Comparison of ENCODE assay signal across 1 cellular context in the genomic region with DNA sequence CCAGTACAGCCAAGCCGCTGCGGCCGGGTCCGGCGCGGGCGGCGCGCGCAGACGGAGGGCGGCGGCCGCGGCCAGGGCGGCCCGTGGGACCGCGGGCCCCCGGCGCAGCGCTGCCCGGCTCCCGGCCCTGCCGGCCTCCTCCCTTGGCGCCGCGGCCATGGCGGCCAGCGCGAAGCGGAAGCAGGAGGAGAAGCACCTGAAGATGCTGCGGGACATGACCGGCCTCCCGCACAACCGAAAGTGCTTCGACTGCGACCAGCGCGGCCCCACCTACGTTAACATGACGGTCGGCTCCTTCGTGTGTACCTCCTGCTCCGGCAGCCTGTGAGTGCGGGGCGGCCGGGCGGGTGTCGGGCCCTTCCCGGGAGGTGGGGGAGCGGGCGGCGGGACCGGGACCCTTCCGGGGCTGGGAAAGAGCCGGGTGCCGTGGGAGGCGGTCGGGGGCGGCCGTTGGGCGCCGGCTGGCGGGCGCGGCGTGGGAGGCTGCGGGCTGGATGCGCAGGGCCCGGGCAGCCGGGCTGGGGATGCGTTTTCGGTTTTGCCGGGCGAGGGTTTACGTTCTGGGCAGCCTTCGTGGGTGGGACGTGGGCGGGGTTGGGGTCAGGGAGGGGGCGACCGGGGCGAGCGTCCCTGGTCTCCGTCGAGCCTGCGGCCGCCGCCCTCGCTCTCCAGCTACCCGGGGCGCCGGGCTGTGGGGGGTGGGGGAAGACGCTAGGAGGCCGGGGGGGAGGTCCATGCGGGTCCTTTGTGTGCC.
TF ChIP-seq lines count a peak whose summit lies in the region.

No MANE protein-coding gene starts in this region.

TF ChIP-seq in HepG2, 621 proteins besides CTCF, POLR2A, EP300 and RAD21 (continued from another document and continues in another):
- TF ChIP-seq, protein P1, sequence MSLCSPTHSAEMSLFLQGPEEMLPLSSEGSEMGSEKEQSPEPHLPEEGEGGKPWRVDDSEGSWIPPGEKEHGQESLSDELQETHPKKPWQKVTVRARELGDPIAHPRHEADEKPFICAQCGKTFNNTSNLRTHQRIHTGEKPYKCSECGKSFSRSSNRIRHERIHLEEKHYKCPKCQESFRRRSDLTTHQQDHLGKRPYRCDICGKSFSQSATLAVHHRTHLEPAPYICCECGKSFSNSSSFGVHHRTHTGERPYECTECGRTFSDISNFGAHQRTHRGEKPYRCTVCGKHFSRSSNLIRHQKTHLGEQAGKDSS (CRISPR knock-in tag; IDR thresholded peaks at IDR 0.05; ENCODE audit: borderline replicate concordance, low read depth): 0 out of 2 replicates have a peak, but pooled peaks have one; percentile 21
- TF ChIP-seq, protein P2, sequence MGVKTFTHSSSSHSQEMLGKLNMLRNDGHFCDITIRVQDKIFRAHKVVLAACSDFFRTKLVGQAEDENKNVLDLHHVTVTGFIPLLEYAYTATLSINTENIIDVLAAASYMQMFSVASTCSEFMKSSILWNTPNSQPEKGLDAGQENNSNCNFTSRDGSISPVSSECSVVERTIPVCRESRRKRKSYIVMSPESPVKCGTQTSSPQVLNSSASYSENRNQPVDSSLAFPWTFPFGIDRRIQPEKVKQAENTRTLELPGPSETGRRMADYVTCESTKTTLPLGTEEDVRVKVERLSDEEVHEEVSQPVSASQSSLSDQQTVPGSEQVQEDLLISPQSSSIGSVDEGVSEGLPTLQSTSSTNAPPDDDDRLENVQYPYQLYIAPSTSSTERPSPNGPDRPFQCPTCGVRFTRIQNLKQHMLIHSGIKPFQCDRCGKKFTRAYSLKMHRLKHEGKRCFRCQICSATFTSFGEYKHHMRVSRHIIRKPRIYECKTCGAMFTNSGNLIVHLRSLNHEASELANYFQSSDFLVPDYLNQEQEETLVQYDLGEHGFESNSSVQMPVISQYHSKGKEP (CRISPR knock-in tag; IDR thresholded peaks at IDR 0.05): no peak
- TF ChIP-seq, protein P3, sequence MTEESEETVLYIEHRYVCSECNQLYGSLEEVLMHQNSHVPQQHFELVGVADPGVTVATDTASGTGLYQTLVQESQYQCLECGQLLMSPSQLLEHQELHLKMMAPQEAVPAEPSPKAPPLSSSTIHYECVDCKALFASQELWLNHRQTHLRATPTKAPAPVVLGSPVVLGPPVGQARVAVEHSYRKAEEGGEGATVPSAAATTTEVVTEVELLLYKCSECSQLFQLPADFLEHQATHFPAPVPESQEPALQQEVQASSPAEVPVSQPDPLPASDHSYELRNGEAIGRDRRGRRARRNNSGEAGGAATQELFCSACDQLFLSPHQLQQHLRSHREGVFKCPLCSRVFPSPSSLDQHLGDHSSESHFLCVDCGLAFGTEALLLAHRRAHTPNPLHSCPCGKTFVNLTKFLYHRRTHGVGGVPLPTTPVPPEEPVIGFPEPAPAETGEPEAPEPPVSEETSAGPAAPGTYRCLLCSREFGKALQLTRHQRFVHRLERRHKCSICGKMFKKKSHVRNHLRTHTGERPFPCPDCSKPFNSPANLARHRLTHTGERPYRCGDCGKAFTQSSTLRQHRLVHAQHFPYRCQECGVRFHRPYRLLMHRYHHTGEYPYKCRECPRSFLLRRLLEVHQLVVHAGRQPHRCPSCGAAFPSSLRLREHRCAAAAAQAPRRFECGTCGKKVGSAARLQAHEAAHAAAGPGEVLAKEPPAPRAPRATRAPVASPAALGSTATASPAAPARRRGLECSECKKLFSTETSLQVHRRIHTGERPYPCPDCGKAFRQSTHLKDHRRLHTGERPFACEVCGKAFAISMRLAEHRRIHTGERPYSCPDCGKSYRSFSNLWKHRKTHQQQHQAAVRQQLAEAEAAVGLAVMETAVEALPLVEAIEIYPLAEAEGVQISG (CRISPR knock-in tag; IDR thresholded peaks at IDR 0.05): peak; percentile 74
- TF ChIP-seq SP140L (CRISPR knock-in tag; IDR thresholded peaks at IDR 0.05; ENCODE audit: borderline replicate concordance) (no peak), SRSF1 (optimal IDR thresholded peaks at IDR 0.05; ENCODE audit: low read depth, low read length) (peak; percentile 69), ASH2L (IDR thresholded peaks at IDR 0.05; ENCODE audit: insufficient read length, low read depth, low read length) (peak; percentile 91), ATF7 (IDR thresholded peaks at IDR 0.05) (no peak), ATF7 (CRISPR knock-in tag; IDR thresholded peaks at IDR 0.05) (no peak), KMT2B (CRISPR knock-in tag; IDR thresholded peaks at IDR 0.05) (peak; percentile 34), SRY (CRISPR knock-in tag; IDR thresholded peaks at IDR 0.05) (0 out of 2 replicates have a peak, but pooled peaks have one; percentile 6), ZNF839 (CRISPR knock-in tag; IDR thresholded peaks at IDR 0.05; ENCODE audit: borderline replicate concordance) (no peak), ZNF570 (CRISPR knock-in tag; IDR thresholded peaks at IDR 0.05; ENCODE audit: borderline replicate concordance) (no peak), TARDBP (CRISPR knock-in tag; IDR thresholded peaks at IDR 0.05) (0 out of 2 replicates have a peak, but pooled peaks have one; percentile 2), TBX2 (CRISPR knock-in tag; IDR thresholded peaks at IDR 0.05; ENCODE audit: borderline replicate concordance) (peak; percentile 24; the same call in 1 of the 2 replicates), MTA1 (CRISPR knock-in tag; IDR thresholded peaks at IDR 0.05; ENCODE audit: borderline replicate concordance) (0 out of 2 replicates have a peak, but pooled peaks have one; percentile 4), ETV6 (CRISPR knock-in tag; conservative IDR thresholded peaks at IDR 0.05) (0 out of 2 replicates have a peak, but pooled peaks have one; percentile 6), KLF6 (CRISPR knock-in tag; IDR thresholded peaks at IDR 0.05) (0 out of 2 replicates have a peak, but pooled peaks have one; percentile 3), RFX5 (IDR thresholded peaks at IDR 0.05; ENCODE audit: low read depth, low read length) (no peak), YY1 (IDR thresholded peaks at IDR 0.05; ENCODE audit: insufficient read depth, insufficient replicate concordance, low read depth, low read length) (peak; percentile 81), ZNF292 (CRISPR knock-in tag; IDR thresholded peaks at IDR 0.05; ENCODE audit: borderline replicate concordance, low read depth) (peak; percentile 5; the same call in 1 of the 2 replicates), MIER3 (CRISPR knock-in tag; IDR thresholded peaks at IDR 0.05; ENCODE audit: borderline replicate concordance) (0 out of 2 replicates have a peak, but pooled peaks have one; percentile 3), SPEN (CRISPR knock-in tag; IDR thresholded peaks at IDR 0.05; ENCODE audit: low read depth) (peak; percentile 2; the same call in 1 of the 2 replicates), SP4 (CRISPR knock-in tag; IDR thresholded peaks at IDR 0.05) (peak; percentile 14; the same call in 1 of the 2 replicates), ZFP36L1 (CRISPR knock-in tag; IDR thresholded peaks at IDR 0.05) (no peak), POLR2G (IDR thresholded peaks at IDR 0.05; ENCODE audit: low read depth, low read length) (peak; percentile 20; the same call in 1 of the 2 replicates), GTF3A (CRISPR knock-in tag; conservative IDR thresholded peaks at IDR 0.05) (0 out of 2 replicates have a peak, but pooled peaks have one; percentile 10), GABPB1 (CRISPR knock-in tag; IDR thresholded peaks at IDR 0.05) (0 out of 2 replicates have a peak, but pooled peaks have one; percentile 24), ZNF12 (CRISPR knock-in tag; IDR thresholded peaks at IDR 0.05) (no peak), SOX13 (IDR thresholded peaks at IDR 0.05) (no peak), SOX13 (CRISPR knock-in tag; conservative IDR thresholded peaks at IDR 0.05 in 1 of 2, IDR thresholded peaks at IDR 0.05 in 1 of 2) (0 out of 4 replicates have a peak, but pooled peaks of 1 of the 2 experiments have one; percentile 5), ARNT2 (CRISPR knock-in tag; IDR thresholded peaks at IDR 0.05; ENCODE audit: low read depth) (peak; percentile 7; the same call in 1 of the 2 replicates), CCDC6 (CRISPR knock-in tag; IDR thresholded peaks at IDR 0.05) (no peak), KDM5A (IDR thresholded peaks at IDR 0.05; ENCODE audit: borderline replicate concordance, low read length) (peak; percentile 62), ZZZ3 (CRISPR knock-in tag; IDR thresholded peaks at IDR 0.05; ENCODE audit: borderline replicate concordance) (no peak), GZF1 (CRISPR knock-in tag; IDR thresholded peaks at IDR 0.05) (0 out of 2 replicates have a peak, but pooled peaks have one; percentile 6), PHF8 (CRISPR knock-in tag; IDR thresholded peaks at IDR 0.05) (peak; percentile 60), ZNF468 (CRISPR knock-in tag; IDR thresholded peaks at IDR 0.05) (0 out of 2 replicates have a peak, but pooled peaks have one; percentile 12), RBFOX2 (IDR thresholded peaks at IDR 0.05; ENCODE audit: low read depth, low read length) (peak; percentile 86), SAP130 (CRISPR knock-in tag; IDR thresholded peaks at IDR 0.05; ENCODE audit: low read depth) (no peak), PAX8 (CRISPR knock-in tag; IDR thresholded peaks at IDR 0.05; ENCODE audit: borderline replicate concordance) (0 out of 2 replicates have a peak, but pooled peaks have one; percentile 20), ZNF672 (CRISPR knock-in tag; IDR thresholded peaks at IDR 0.05) (no peak), IRX3 (CRISPR knock-in tag; IDR thresholded peaks at IDR 0.05; ENCODE audit: borderline replicate concordance, low read depth) (no peak), TAF1 (CRISPR knock-in tag; IDR thresholded peaks at IDR 0.05) (peak; percentile 37; the same call in 1 of the 2 replicates), HNRNPK (IDR thresholded peaks at IDR 0.05; ENCODE audit: low read depth, low read length, poor library complexity, severe bottlenecking) (peak; percentile 39)
- TF ChIP-seq, protein P4, sequence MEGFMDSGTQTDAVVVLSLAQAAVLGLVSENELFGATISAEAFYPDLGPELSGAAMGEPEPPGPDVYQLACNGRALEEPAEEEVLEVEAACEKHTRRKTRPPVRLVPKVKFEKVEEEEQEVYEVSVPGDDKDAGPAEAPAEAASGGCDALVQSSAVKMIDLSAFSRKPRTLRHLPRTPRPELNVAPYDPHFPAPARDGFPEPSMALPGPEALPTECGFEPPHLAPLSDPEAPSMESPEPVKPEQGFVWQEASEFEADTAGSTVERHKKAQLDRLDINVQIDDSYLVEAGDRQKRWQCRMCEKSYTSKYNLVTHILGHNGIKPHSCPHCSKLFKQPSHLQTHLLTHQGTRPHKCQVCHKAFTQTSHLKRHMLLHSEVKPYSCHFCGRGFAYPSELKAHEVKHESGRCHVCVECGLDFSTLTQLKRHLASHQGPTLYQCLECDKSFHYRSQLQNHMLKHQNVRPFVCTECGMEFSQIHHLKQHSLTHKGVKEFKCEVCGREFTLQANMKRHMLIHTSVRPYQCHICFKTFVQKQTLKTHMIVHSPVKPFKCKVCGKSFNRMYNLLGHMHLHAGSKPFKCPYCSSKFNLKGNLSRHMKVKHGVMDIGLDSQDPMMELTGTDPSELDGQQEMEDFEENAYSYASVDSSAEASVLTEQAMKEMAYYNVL (CRISPR knock-in tag; IDR thresholded peaks at IDR 0.05; ENCODE audit: borderline replicate concordance): 0 out of 2 replicates have a peak, but pooled peaks have one; percentile 9
- TF ChIP-seq, protein P5, sequence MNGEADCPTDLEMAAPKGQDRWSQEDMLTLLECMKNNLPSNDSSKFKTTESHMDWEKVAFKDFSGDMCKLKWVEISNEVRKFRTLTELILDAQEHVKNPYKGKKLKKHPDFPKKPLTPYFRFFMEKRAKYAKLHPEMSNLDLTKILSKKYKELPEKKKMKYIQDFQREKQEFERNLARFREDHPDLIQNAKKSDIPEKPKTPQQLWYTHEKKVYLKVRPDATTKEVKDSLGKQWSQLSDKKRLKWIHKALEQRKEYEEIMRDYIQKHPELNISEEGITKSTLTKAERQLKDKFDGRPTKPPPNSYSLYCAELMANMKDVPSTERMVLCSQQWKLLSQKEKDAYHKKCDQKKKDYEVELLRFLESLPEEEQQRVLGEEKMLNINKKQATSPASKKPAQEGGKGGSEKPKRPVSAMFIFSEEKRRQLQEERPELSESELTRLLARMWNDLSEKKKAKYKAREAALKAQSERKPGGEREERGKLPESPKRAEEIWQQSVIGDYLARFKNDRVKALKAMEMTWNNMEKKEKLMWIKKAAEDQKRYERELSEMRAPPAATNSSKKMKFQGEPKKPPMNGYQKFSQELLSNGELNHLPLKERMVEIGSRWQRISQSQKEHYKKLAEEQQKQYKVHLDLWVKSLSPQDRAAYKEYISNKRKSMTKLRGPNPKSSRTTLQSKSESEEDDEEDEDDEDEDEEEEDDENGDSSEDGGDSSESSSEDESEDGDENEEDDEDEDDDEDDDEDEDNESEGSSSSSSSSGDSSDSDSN (CRISPR knock-in tag; IDR thresholded peaks at IDR 0.05): peak; percentile 78
- TF ChIP-seq, protein P6, sequence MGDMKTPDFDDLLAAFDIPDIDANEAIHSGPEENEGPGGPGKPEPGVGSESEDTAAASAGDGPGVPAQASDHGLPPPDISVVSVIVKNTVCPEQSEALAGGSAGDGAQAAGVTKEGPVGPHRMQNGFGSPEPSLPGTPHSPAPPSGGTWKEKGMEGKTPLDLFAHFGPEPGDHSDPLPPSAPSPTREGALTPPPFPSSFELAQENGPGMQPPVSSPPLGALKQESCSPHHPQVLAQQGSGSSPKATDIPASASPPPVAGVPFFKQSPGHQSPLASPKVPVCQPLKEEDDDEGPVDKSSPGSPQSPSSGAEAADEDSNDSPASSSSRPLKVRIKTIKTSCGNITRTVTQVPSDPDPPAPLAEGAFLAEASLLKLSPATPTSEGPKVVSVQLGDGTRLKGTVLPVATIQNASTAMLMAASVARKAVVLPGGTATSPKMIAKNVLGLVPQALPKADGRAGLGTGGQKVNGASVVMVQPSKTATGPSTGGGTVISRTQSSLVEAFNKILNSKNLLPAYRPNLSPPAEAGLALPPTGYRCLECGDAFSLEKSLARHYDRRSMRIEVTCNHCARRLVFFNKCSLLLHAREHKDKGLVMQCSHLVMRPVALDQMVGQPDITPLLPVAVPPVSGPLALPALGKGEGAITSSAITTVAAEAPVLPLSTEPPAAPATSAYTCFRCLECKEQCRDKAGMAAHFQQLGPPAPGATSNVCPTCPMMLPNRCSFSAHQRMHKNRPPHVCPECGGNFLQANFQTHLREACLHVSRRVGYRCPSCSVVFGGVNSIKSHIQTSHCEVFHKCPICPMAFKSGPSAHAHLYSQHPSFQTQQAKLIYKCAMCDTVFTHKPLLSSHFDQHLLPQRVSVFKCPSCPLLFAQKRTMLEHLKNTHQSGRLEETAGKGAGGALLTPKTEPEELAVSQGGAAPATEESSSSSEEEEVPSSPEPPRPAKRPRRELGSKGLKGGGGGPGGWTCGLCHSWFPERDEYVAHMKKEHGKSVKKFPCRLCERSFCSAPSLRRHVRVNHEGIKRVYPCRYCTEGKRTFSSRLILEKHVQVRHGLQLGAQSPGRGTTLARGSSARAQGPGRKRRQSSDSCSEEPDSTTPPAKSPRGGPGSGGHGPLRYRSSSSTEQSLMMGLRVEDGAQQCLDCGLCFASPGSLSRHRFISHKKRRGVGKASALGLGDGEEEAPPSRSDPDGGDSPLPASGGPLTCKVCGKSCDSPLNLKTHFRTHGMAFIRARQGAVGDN (CRISPR knock-in tag; IDR thresholded peaks at IDR 0.05): peak; percentile 52
- TF ChIP-seq, protein P7, sequence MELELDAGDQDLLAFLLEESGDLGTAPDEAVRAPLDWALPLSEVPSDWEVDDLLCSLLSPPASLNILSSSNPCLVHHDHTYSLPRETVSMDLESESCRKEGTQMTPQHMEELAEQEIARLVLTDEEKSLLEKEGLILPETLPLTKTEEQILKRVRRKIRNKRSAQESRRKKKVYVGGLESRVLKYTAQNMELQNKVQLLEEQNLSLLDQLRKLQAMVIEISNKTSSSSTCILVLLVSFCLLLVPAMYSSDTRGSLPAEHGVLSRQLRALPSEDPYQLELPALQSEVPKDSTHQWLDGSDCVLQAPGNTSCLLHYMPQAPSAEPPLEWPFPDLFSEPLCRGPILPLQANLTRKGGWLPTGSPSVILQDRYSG (CRISPR knock-in tag; IDR thresholded peaks at IDR 0.05): no peak
